9 cellular contexts compared by ENCODE assay signal in genomic region chr20:44576297-44576696, GRCh38. TPM values are rescaled to one million over a fixed set of nuclear protein-coding genes. Genes with fewer than 3 reads are reported as not detected.
DNase-seq lines count a peak whose midpoint lies in the region; ATAC-seq and TF ChIP-seq lines count a peak whose summit lies in the region.
"Had no signal": no experiment of that assay in that cellular context is flagged by ENCODE, and none has a peak within 500 bp of the region (broad histone marks: within the 10 kb centered on the region; RNA-seq: fewer than 3 reads in every experiment).

No MANE protein-coding gene starts in this region.

- H3K9me3 ChIP-seq in breast epithelium (no peaks in the 10 kb centered on the region), neutrophil (no peaks in the 10 kb centered on the region)
- H3K9me3 ChIP-seq: pancreas had no signal

- H3K36me3 ChIP-seq in breast epithelium = no peaks in the 10 kb centered on the region
- no peaks in the 10 kb centered on the region for H3K36me3 ChIP-seq in neutrophil
- H3K36me3 ChIP-seq: pancreas had no signal

- intact Hi-C loops in breast epithelium (cut with DNase I; ENCODE audit: low total_unique reads) = no loop called here

- no peak for TF ChIP-seq CTCF in breast epithelium (IDR thresholded peaks at IDR 0.05)
- TF ChIP-seq CTCF in neutrophil (IDR thresholded peaks at IDR 0.05) = no peak

- H3K4me3 ChIP-seq in breast epithelium (no peak overlapping the region), neutrophil (ENCODE audit: low read depth in 1 of 2, low read length in 1 of 2) (peak overlapping the region in 1 of 2 experiments; percentile 35)
- H3K4me3 ChIP-seq: pancreas had no signal

- H3K4me1 ChIP-seq in breast epithelium = peaks cover 6 to 17% of the 10 kb centered on the region in 2 donors
- H3K4me1 ChIP-seq in neutrophil (ENCODE audit: control insufficient read depth in 1 of 2, insufficient read depth in 1 of 2, low read depth in 1 of 2, low read length in 1 of 2) = peaks cover 18 to 20% of the 10 kb centered on the region in 2 experiments

- peak; percentile 48 for DNase-seq in GDM1 (lab: John Stamatoyannopoulos, UW)
- DNase-seq in MV-4-11 (lab: John Stamatoyannopoulos, UW) = peak; percentile 85
- DNase-seq in breast epithelium (ENCODE audit: low spot score in 2 of 2) = no peak
- no peak for DNase-seq in activated gamma-delta T cell (lab: John Stamatoyannopoulos, UW)
- no peak for DNase-seq in cerebellar nuclear complex (lab: John Stamatoyannopoulos, UW)
- DNase-seq: pancreas had no signal

- ATAC-seq in GM19035 (IDR thresholded peaks at IDR 0.05; ENCODE audit: unreplicated experiment) = no peak
- no peak for ATAC-seq in HG03196 (IDR thresholded peaks at IDR 0.05; ENCODE audit: unreplicated experiment)

- H3K27ac ChIP-seq in breast epithelium (peak overlapping the region; percentile 54 to 60), neutrophil (peak overlapping the region; percentile 82)
- H3K27ac ChIP-seq: pancreas had no signal

- H3K27me3 ChIP-seq in breast epithelium (no peaks in the 10 kb centered on the region), neutrophil (no peaks in the 10 kb centered on the region)
- H3K27me3 ChIP-seq: pancreas had no signal

- no peak for TF ChIP-seq POLR2A in breast epithelium (IDR thresholded peaks at IDR 0.05)

RNA-seq across cellular contexts. Expression of gene PKIG, which starts 6.1 kb away (rescaled TPM):
- 100 to 1,000 TPM in 1 of 3 donors, 10 to 100 TPM in 2; 59.9 to 102 (median 99.1) TPM for total RNA-seq in breast epithelium

RNA-seq across cellular contexts. Expression of gene SERINC3, which starts 54.4 kb away (rescaled TPM):
- total RNA-seq in breast epithelium = 100 to 1,000 TPM in 2 of 3 donors, 10 to 100 TPM in 1; 91.1 to 254 (median 100) TPM

Comparison
In these comparisons a context has a peak if more than half of its experiments do, and no peak if none do; other contexts are left out.
1. DNase-seq: peak in GDM1 (single experiment) and MV-4-11 (single experiment); none in breast epithelium (0 of 2), activated gamma-delta T cell (single experiment) and cerebellar nuclear complex (0 of 2).